In genomic region chr11:94151311-94151710, GRCh38 we compare ENCODE assay signal across 1 cellular context.
A peak's percentile ranks its signal among the peaks of the same experiment; 100 is the strongest.
TF ChIP-seq lines count a peak whose summit lies in the region.

No MANE protein-coding gene starts in this region.

TF ChIP-seq in IMR-90, 13 proteins besides CTCF, POLR2A, EP300 and RAD21 (continued from another document):
- TF ChIP-seq, protein P1, sequence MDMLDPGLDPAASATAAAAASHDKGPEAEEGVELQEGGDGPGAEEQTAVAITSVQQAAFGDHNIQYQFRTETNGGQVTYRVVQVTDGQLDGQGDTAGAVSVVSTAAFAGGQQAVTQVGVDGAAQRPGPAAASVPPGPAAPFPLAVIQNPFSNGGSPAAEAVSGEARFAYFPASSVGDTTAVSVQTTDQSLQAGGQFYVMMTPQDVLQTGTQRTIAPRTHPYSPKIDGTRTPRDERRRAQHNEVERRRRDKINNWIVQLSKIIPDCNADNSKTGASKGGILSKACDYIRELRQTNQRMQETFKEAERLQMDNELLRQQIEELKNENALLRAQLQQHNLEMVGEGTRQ (IDR thresholded peaks at IDR 0.05; ENCODE audit: low read depth, low read length): no peak
- TF ChIP-seq CEBPB (IDR thresholded peaks at IDR 0.05; ENCODE audit: low read depth, low read length): 0 out of 2 replicates have a peak, but pooled peaks have one; percentile 14
